Comparison of ENCODE assay signal across 12 cellular contexts in genomic region chr13:62643007-62643483, GRCh38.
A peak's percentile ranks its signal among the peaks of the same experiment; 100 is the strongest.
DNase-seq lines count a peak whose midpoint lies in the region; ATAC-seq and TF ChIP-seq lines count a peak whose summit lies in the region.
"Had no signal": no experiment of that assay in that cellular context is flagged by ENCODE, and none has a peak within 500 bp of the region (broad histone marks: within the 10 kb centered on the region; RNA-seq: fewer than 3 reads in every experiment).

No MANE protein-coding gene starts in this region.

- H3K27ac Mint-ChIP-seq in activated T-helper 1 cell treated with anti-CD3 and anti-CD28 coated beads, Interleukin-12 subunit alpha, Interleukin-12 subunit beta, Interleukin-2, Interleukin-4 antibody, amounts not matched to agents 30 ng/mL and 10 ng/mL and 1 ng/mL, durations not matched to agents 14 hours and 24 hours and 36 hours, result peak overlapping the region; percentile 9

- H3K27me3 ChIP-seq in left ventricle myocardium inferior (ENCODE audit: low read depth), result no peaks in the 10 kb centered on the region
- H3K27me3 ChIP-seq in Karpas-422 (ENCODE audit: low read length), result no peaks in the 10 kb centered on the region
- H3K27me3 ChIP-seq: ovary had no signal

- no peak overlapping the region for H3K4me3 ChIP-seq in left ventricle myocardium inferior
- H3K4me3 ChIP-seq in Karpas-422 (ENCODE audit: low read length), result no peak overlapping the region
- H3K4me3 ChIP-seq: ovary had no signal

- TF ChIP-seq CTCF in left ventricle myocardium inferior (IDR thresholded peaks at IDR 0.05; ENCODE audit: borderline replicate concordance), result no peak

- H3K36me3 ChIP-seq in left ventricle myocardium inferior (no peaks in the 10 kb centered on the region), Karpas-422 (ENCODE audit: insufficient read depth, low read length) (no peaks in the 10 kb centered on the region)
- H3K36me3 ChIP-seq: ovary had no signal

- H3K27ac ChIP-seq in left ventricle myocardium inferior (replicated peaks) (no peak overlapping the region), Karpas-422 (ENCODE audit: low read length) (no peak overlapping the region)
- H3K27ac ChIP-seq: ovary had no signal

- DNase-seq in NCI-H2171 treated with DMSO at 0.1 percent for 48 hours (lab: John Stamatoyannopoulos, UW) (peak; percentile 2), NCI-H2171 (lab: John Stamatoyannopoulos, UW) (no peak), nucleus accumbens (lab: John Stamatoyannopoulos, UW) (peak in 30 of 56 donors; percentile 0 to 86 (median 28)), NCI-H2081 treated with DMSO at 0.1 percent for 48 hours (lab: John Stamatoyannopoulos, UW) (no peak), left ventricle myocardium inferior (no peak), Karpas-422 (no peak)
- no peak for DNase-seq in activated T-helper 1 cell treated with anti-CD3 and anti-CD28 coated beads, Interleukin-12 subunit alpha, Interleukin-12 subunit beta, Interleukin-2, Interleukin-4 antibody, amounts not matched to agents 30 ng/mL and 10 ng/mL and 1 ng/mL, durations not matched to agents 14 hours and 24 hours and 36 hours (ENCODE audit: low spot score)
- DNase-seq: 8988T, left cardiac atrium, MM.1S, ovary had no signal

- no peak overlapping the region for H3K4me2 ChIP-seq in Karpas-422 (ENCODE audit: low read depth, low read length, poor library complexity, severe bottlenecking)

- peaks cover 7% of the 10 kb centered on the region for H3K9me3 ChIP-seq in left ventricle myocardium inferior (replicated peaks)
- no peaks in the 10 kb centered on the region; the same call in 1 of the 2 replicates for H3K9me3 ChIP-seq in Karpas-422 (ENCODE audit: low read length)
- H3K9me3 ChIP-seq: ovary had no signal

- intact Hi-C loops in activated T-helper 1 cell treated with anti-CD3 and anti-CD28 coated beads, Interleukin-12 subunit alpha, Interleukin-12 subunit beta, Interleukin-2, Interleukin-4 antibody, amounts not matched to agents 30 ng/mL and 10 ng/mL and 1 ng/mL, durations not matched to agents 14 hours and 24 hours and 36 hours (cut with micrococcal nuclease), result no loop called here
- intact Hi-C loops in left ventricle myocardium inferior (cut with micrococcal nuclease), result no loop called here

- no peaks in the 10 kb centered on the region for H3K9me2 ChIP-seq in Karpas-422 (replicated peaks; ENCODE audit: insufficient read depth, low read length)

- peaks cover 6% of the 10 kb centered on the region for H3K4me1 Mint-ChIP-seq in activated T-helper 1 cell treated with anti-CD3 and anti-CD28 coated beads, Interleukin-12 subunit alpha, Interleukin-12 subunit beta, Interleukin-2, Interleukin-4 antibody, amounts not matched to agents 30 ng/mL and 10 ng/mL and 1 ng/mL, durations not matched to agents 14 hours and 24 hours and 36 hours (ENCODE audit: low read depth)

- H2AFZ ChIP-seq in Karpas-422 (ENCODE audit: low read length), result no peak overlapping the region

- ATAC-seq in HG03439 (IDR thresholded peaks at IDR 0.05; ENCODE audit: unreplicated experiment), result peak; percentile 46

- H3K9ac ChIP-seq in Karpas-422 (ENCODE audit: low read length), result no peak overlapping the region

- peaks cover 17% of the 10 kb centered on the region for H3K9me3 Mint-ChIP-seq in activated T-helper 1 cell treated with anti-CD3 and anti-CD28 coated beads, Interleukin-12 subunit alpha, Interleukin-12 subunit beta, Interleukin-2, Interleukin-4 antibody, amounts not matched to agents 30 ng/mL and 10 ng/mL and 1 ng/mL, durations not matched to agents 14 hours and 24 hours and 36 hours

- no peaks in the 10 kb centered on the region for H3K27me3 Mint-ChIP-seq in activated T-helper 1 cell treated with anti-CD3 and anti-CD28 coated beads, Interleukin-12 subunit alpha, Interleukin-12 subunit beta, Interleukin-2, Interleukin-4 antibody, amounts not matched to agents 30 ng/mL and 10 ng/mL and 1 ng/mL, durations not matched to agents 14 hours and 24 hours and 36 hours (ENCODE audit: insufficient read depth)

- H3K4me1 ChIP-seq in left ventricle myocardium inferior (no peaks in the 10 kb centered on the region), Karpas-422 (ENCODE audit: low read length) (peaks cover 16% of the 10 kb centered on the region)

- H3K79me2 ChIP-seq in Karpas-422 (ENCODE audit: low read length), result no peaks in the 10 kb centered on the region

- no peaks in the 10 kb centered on the region for H3K36me3 Mint-ChIP-seq in activated T-helper 1 cell treated with anti-CD3 and anti-CD28 coated beads, Interleukin-12 subunit alpha, Interleukin-12 subunit beta, Interleukin-2, Interleukin-4 antibody, amounts not matched to agents 30 ng/mL and 10 ng/mL and 1 ng/mL, durations not matched to agents 14 hours and 24 hours and 36 hours (ENCODE audit: low read depth)

- H3K4me3 Mint-ChIP-seq in activated T-helper 1 cell treated with anti-CD3 and anti-CD28 coated beads, Interleukin-12 subunit alpha, Interleukin-12 subunit beta, Interleukin-2, Interleukin-4 antibody, amounts not matched to agents 30 ng/mL and 10 ng/mL and 1 ng/mL, durations not matched to agents 14 hours and 24 hours and 36 hours, result no peak overlapping the region

- no peaks in the 10 kb centered on the region for H4K20me1 ChIP-seq in Karpas-422 (ENCODE audit: insufficient read depth, low read depth, low read length)

Comparison
In these comparisons a context has a peak if more than half of its experiments do, and no peak if none do; other contexts are left out.
1. DNase-seq: peak in NCI-H2171 treated with DMSO at 0.1 percent for 48 hours (single experiment) and nucleus accumbens (30 of 56); none in NCI-H2171 (single experiment), activated T-helper 1 cell treated with anti-CD3 and anti-CD28 coated beads, Interleukin-12 subunit alpha, Interleukin-12 subunit beta, Interleukin-2, Interleukin-4 antibody, amounts not matched to agents 30 ng/mL and 10 ng/mL and 1 ng/mL, durations not matched to agents 14 hours and 24 hours and 36 hours (single experiment), NCI-H2081 treated with DMSO at 0.1 percent for 48 hours (single experiment), left ventricle myocardium inferior (single experiment) and Karpas-422 (single experiment).